Comparison of ENCODE assay signal across 19 cellular contexts in the genomic region with DNA sequence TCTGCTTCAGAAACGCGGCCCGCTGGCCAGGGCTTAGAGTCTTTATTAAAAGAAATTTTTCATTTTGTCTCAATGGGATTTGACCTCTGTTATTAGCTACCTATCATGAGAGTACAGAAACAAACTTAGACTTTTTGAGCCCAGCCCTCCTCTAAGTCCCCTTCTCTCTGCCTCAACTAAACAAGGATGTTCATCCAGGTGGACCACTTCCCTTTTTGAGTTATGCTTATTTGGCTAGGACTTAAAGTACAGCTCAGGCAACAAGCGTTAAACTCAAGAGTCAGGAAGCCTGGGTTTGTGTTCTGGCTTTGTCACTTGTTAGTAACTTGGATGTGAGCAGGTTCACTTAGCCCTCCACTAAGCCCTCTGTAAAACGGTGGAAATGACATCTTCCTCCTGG.
DNase-seq lines count a peak whose midpoint lies in the region; ATAC-seq and TF ChIP-seq lines count a peak whose summit lies in the region.
"Had no signal": no experiment of that assay in that cellular context is flagged by ENCODE, and none has a peak within 500 bp of the region (broad histone marks: within the 10 kb centered on the region; RNA-seq: fewer than 3 reads in every experiment).

No MANE protein-coding gene starts in this region.

- no peak for ATAC-seq in central memory CD8-positive, alpha-beta T cell (replicated peaks; ENCODE audit: extremely low read depth, poor library complexity, severe bottlenecking)
- no peak for ATAC-seq in activated CD4-positive, CD25-positive, alpha-beta regulatory T cell treated with anti-CD3 and anti-CD28 coated beads, Interleukin-2, amount 50 U/mL, for 24 hours

- H3K27me3 Mint-ChIP-seq in central memory CD8-positive, alpha-beta T cell: no peaks in the 10 kb centered on the region
- H3K27me3 Mint-ChIP-seq in nephron progenitor cell (ENCODE audit: low read depth, poor library complexity): peaks cover 4% of the 10 kb centered on the region

- no peak overlapping the region for H3K4me3 ChIP-seq in KMS-11 (IDR thresholded peaks at IDR 0.05; ENCODE audit: insufficient read depth, low read depth, low read length)
- no peak overlapping the region for H3K4me3 ChIP-seq in thyroid gland (replicated peaks in 1 of 3)
- H3K4me3 ChIP-seq: dorsolateral prefrontal cortex, heart right ventricle had no signal

- H3K4me1 Mint-ChIP-seq in central memory CD8-positive, alpha-beta T cell: peaks cover 65% of the 10 kb centered on the region
- H3K4me1 Mint-ChIP-seq in nephron progenitor cell: peaks cover 87% of the 10 kb centered on the region

- H3K79me2 ChIP-seq in KMS-11 (ENCODE audit: insufficient read depth, low read depth): no peaks in the 10 kb centered on the region

- intact Hi-C loops in thyroid gland (cut with DNase I): no loop called here

- H3K4me1 ChIP-seq in KMS-11 (ENCODE audit: low read depth, poor library complexity, severe bottlenecking): peaks cover 37% of the 10 kb centered on the region
- peaks cover 57 to 61% of the 10 kb centered on the region in 2 donors for H3K4me1 ChIP-seq in thyroid gland

- peaks cover 43% of the 10 kb centered on the region for H3K36me3 Mint-ChIP-seq in central memory CD8-positive, alpha-beta T cell (ENCODE audit: insufficient read depth)
- H3K36me3 Mint-ChIP-seq in nephron progenitor cell (ENCODE audit: low read depth): peaks cover 6% of the 10 kb centered on the region
- H3K36me3 Mint-ChIP-seq: brain had no signal

- no peaks in the 10 kb centered on the region for H3K9me3 ChIP-seq in thyroid gland
- H3K9me3 ChIP-seq: heart right ventricle, neutrophil, SK-N-SH had no signal

- peak in 1 of 2 donors; percentile 1 for TF ChIP-seq POLR2A in thyroid gland (IDR thresholded peaks at IDR 0.05)

- DNase-seq in central memory CD8-positive, alpha-beta T cell (ENCODE audit: low spot score in 2 of 2): no peak
- DNase-seq in nephron progenitor cell (no peak), thyroid gland (peak; percentile 13 to 39), ACHN (no peak), SK-N-DZ (ENCODE audit: low spot score) (no peak), SKM-1 treated with dmso at 0.1 percent for 144 hours (lab: John Stamatoyannopoulos, UW; ENCODE audit: unreplicated experiment) (no peak)
- DNase-seq: activated CD4-positive, alpha-beta T cell treated with anti-CD3 and anti-CD28 coated beads, Interleukin-2, amount 10 ng/mL, durations not matched to agents 24 days and 14 days; activated naive CD4-positive, alpha-beta T cell treated with anti-CD3 and anti-CD28 coated beads, Interleukin-2, amount 10 ng/mL, durations not matched to agents 7 days and 5 days; DMS153; dorsolateral prefrontal cortex; heart right ventricle; NCI-H1048; NCI-H69; SK-N-SH had no signal

- H2AFZ ChIP-seq in KMS-11 (ENCODE audit: low read depth): no peak overlapping the region

- H3K36me3 ChIP-seq in KMS-11 (ENCODE audit: insufficient read depth) (no peaks in the 10 kb centered on the region), thyroid gland (no peaks in the 10 kb centered on the region)
- H3K36me3 ChIP-seq: neutrophil had no signal

- H3K9me3 Mint-ChIP-seq in central memory CD8-positive, alpha-beta T cell: no peaks in the 10 kb centered on the region
- H3K9me3 Mint-ChIP-seq in nephron progenitor cell: no peaks in the 10 kb centered on the region
- H3K9me3 Mint-ChIP-seq: activated CD4-positive, alpha-beta T cell treated with anti-CD3 and anti-CD28 coated beads, Interleukin-2, amount 10 ng/mL, durations not matched to agents 24 days and 14 days; activated naive CD4-positive, alpha-beta T cell treated with anti-CD3 and anti-CD28 coated beads, Interleukin-2, amount 10 ng/mL, durations not matched to agents 7 days and 5 days; brain had no signal

- 13 to 15% methylated on average over 5 of the region's 5 CpGs for WGBS in thyroid gland, 2 donors

- in situ Hi-C loops in ACHN (cut with HindIII; ENCODE audit: low pct_ligation_motif_present, low pct_unique_long_range_greater_than_20kb, low sequenced_read_pairs): no loop called here

- TF ChIP-seq CTCF in KMS-11 (conservative IDR thresholded peaks at IDR 0.05; ENCODE audit: low read depth, low read length) (no peak), nephron progenitor cell (IDR thresholded peaks at IDR 0.05) (no peak), thyroid gland (IDR thresholded peaks at IDR 0.05) (no peak)

- H3K27ac ChIP-seq in KMS-11 (peak overlapping the region; percentile 76; the same call in 1 of the 2 replicates), thyroid gland (peak overlapping the region; percentile 83 to 98 (median 94))
- H3K27ac ChIP-seq: C4-2B, dorsolateral prefrontal cortex, neutrophil had no signal

- no peaks in the 10 kb centered on the region for H3K27me3 ChIP-seq in KMS-11 (ENCODE audit: insufficient read depth, low read depth)
- no peaks in the 10 kb centered on the region for H3K27me3 ChIP-seq in thyroid gland
- H3K27me3 ChIP-seq: dorsolateral prefrontal cortex, heart right ventricle had no signal

- H4K20me1 ChIP-seq in KMS-11 (ENCODE audit: insufficient read depth): no peaks in the 10 kb centered on the region

- peak overlapping the region; percentile 92; the same call in 1 of the 2 replicates for H3K4me2 ChIP-seq in KMS-11
- H3K4me2 ChIP-seq: SK-N-SH had no signal

- H3K27ac Mint-ChIP-seq in central memory CD8-positive, alpha-beta T cell (ENCODE audit: low read depth): peak overlapping the region; percentile 60
- peak overlapping the region; percentile 85 for H3K27ac Mint-ChIP-seq in nephron progenitor cell
- H3K27ac Mint-ChIP-seq: activated naive CD4-positive, alpha-beta T cell treated with anti-CD3 and anti-CD28 coated beads, Interleukin-2, amount 10 ng/mL, durations not matched to agents 7 days and 5 days had no signal

- no peak overlapping the region for H3K9ac ChIP-seq in KMS-11
- H3K9ac ChIP-seq: SK-N-SH had no signal

- H3K4me3 Mint-ChIP-seq in central memory CD8-positive, alpha-beta T cell: no peak overlapping the region
- no peak overlapping the region for H3K4me3 Mint-ChIP-seq in nephron progenitor cell
- H3K4me3 Mint-ChIP-seq: activated naive CD4-positive, alpha-beta T cell treated with anti-CD3 and anti-CD28 coated beads, Interleukin-2, amount 10 ng/mL, durations not matched to agents 7 days and 5 days had no signal

Comparison
In these comparisons a context has a peak if more than half of its experiments do, and no peak if none do; other contexts are left out.
1. DNase-seq: peak in thyroid gland (2 of 2); none in central memory CD8-positive, alpha-beta T cell (0 of 2), nephron progenitor cell (single experiment), ACHN (single experiment), SK-N-DZ (single experiment) and SKM-1 treated with dmso at 0.1 percent for 144 hours (single experiment).